8 cellular contexts compared by ENCODE assay signal in the genomic region with DNA sequence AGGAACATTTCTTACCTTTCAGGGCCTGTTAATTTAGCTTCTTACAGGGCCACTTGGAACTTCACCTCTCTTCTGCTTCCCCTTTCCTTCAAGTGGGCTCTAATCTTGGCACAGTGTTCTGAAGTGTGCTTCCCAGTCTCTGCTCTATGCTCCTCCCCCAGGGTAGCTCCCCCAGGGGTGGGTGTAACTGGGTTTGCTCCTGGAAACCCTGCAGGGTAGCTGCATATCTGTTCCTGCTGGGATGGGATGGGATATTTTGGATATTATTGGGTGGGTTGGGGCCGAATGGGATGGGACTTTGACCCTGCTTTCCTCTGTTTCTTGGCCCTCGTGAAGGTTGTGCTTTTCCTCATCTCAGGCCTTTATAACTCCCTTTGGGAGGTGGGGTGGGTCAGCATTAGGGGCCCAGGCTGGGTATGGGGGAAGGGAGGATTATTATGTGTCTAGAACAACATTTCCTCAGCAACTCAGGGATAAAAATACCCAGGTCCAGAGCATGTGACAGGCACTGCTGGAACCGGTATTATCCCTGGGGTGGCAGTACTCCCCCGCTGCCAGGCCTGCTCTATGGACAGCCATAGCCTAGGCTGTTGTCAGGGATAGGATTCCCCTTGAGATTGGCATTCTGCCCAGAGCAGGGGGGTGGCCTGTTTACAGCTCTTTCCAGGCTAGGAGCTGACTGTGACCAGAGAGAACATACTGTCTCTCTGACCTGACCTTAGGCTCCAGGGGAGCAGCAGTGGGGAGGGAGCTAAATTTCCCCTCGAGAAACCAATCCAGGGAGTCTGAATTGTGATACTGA. TPM values are rescaled to one million over a fixed set of nuclear protein-coding genes. Genes with fewer than 3 reads are reported as not detected.
DNase-seq lines count a peak whose midpoint lies in the region; ATAC-seq and TF ChIP-seq lines count a peak whose summit lies in the region.

No MANE protein-coding gene starts in this region.

- peak overlapping the region; percentile 85 for H3K4me3 Mint-ChIP-seq in activated T-helper 17 cell treated with anti-CD3 and anti-CD28 coated beads, Interleukin-2, amount 50 U/mL, for 72 hours
- H3K4me3 Mint-ChIP-seq in progenitor cell of endocrine pancreas (ENCODE audit: low read depth) = peak overlapping the region; percentile 29

- no peak for TF ChIP-seq CTCF in progenitor cell of endocrine pancreas (IDR thresholded peaks at IDR 0.05; ENCODE audit: unreplicated experiment)

- peak overlapping the region; percentile 65 for H3K27ac Mint-ChIP-seq in activated T-helper 17 cell treated with anti-CD3 and anti-CD28 coated beads, Interleukin-2, amount 50 U/mL, for 72 hours
- H3K27ac Mint-ChIP-seq in progenitor cell of endocrine pancreas = peak overlapping the region; percentile 83

- intact Hi-C loops in Right ventricle myocardium inferior (cut with DNase I) = loop anchor here (2.0 kb wide), 1 partner anchor 26 kb away; no protein-coding TSS in a partner anchor

- peaks cover 94% of the 10 kb centered on the region for H3K36me3 Mint-ChIP-seq in activated T-helper 17 cell treated with anti-CD3 and anti-CD28 coated beads, Interleukin-2, amount 50 U/mL, for 72 hours (ENCODE audit: low read depth)
- H3K36me3 Mint-ChIP-seq in progenitor cell of endocrine pancreas (ENCODE audit: insufficient read depth) = peaks cover 19% of the 10 kb centered on the region

- no peak for ATAC-seq in activated T-helper 17 cell treated with anti-CD3 and anti-CD28 coated beads, Interleukin-2, amount 50 U/mL, for 72 hours (replicated peaks)
- peak; percentile 55 for ATAC-seq in Right ventricle myocardium inferior

- no peaks in the 10 kb centered on the region for H3K27me3 Mint-ChIP-seq in activated T-helper 17 cell treated with anti-CD3 and anti-CD28 coated beads, Interleukin-2, amount 50 U/mL, for 72 hours
- no peaks in the 10 kb centered on the region for H3K27me3 Mint-ChIP-seq in progenitor cell of endocrine pancreas

- DNase-seq in COLO668 (lab: John Stamatoyannopoulos, UW; ENCODE audit: unreplicated experiment) (peak; percentile 78), NCI-H1105 (lab: John Stamatoyannopoulos, UW) (peak; percentile 64), Right ventricle myocardium inferior (ENCODE audit: missing footprints) (peak; percentile 80), progenitor cell of endocrine pancreas (ENCODE audit: low spot score, unreplicated experiment) (no peak), HCEC 1CT (no peak), AG08395 (ENCODE audit: low spot score) (no peak), CD1c-positive myeloid dendritic cell (ENCODE audit: extremely low spot score) (no peak)

- no peaks in the 10 kb centered on the region for H3K9me3 Mint-ChIP-seq in activated T-helper 17 cell treated with anti-CD3 and anti-CD28 coated beads, Interleukin-2, amount 50 U/mL, for 72 hours
- no peaks in the 10 kb centered on the region for H3K9me3 Mint-ChIP-seq in progenitor cell of endocrine pancreas (ENCODE audit: low read depth)

- H3K4me1 Mint-ChIP-seq in activated T-helper 17 cell treated with anti-CD3 and anti-CD28 coated beads, Interleukin-2, amount 50 U/mL, for 72 hours = peaks cover 46% of the 10 kb centered on the region
- peaks cover 38% of the 10 kb centered on the region for H3K4me1 Mint-ChIP-seq in progenitor cell of endocrine pancreas (ENCODE audit: low read depth)

RNA-seq across cellular contexts. Expression of gene NFE2L1, which starts 5.0 kb away (rescaled TPM):
- 10 to 100 TPM; 77.7 to 91.8 TPM for total RNA-seq in activated T-helper 17 cell treated with anti-CD3 and anti-CD28 coated beads, Interleukin-2, amount 50 U/mL, for 72 hours
- 775 TPM for total RNA-seq in Right ventricle myocardium inferior
- total RNA-seq in progenitor cell of endocrine pancreas = 123 and 124 TPM in 2 replicates

RNA-seq across cellular contexts. Expression of gene COPZ2, which starts 15.6 kb away (rescaled TPM):
- total RNA-seq in activated T-helper 17 cell treated with anti-CD3 and anti-CD28 coated beads, Interleukin-2, amount 50 U/mL, for 72 hours = 1 to 10 TPM; 1.3 to 2.0 TPM
- total RNA-seq in Right ventricle myocardium inferior (52.9 TPM), progenitor cell of endocrine pancreas (0.64 TPM in 1 of 2 replicates, not detected in the other)

RNA-seq across cellular contexts. Expression of gene CBX1, which starts 48.1 kb away (rescaled TPM):
- total RNA-seq in activated T-helper 17 cell treated with anti-CD3 and anti-CD28 coated beads, Interleukin-2, amount 50 U/mL, for 72 hours = 10 to 100 TPM; 30.0 to 48.4 TPM
- total RNA-seq in Right ventricle myocardium inferior (40.0 TPM), progenitor cell of endocrine pancreas (177 and 181 TPM in 2 replicates)

RNA-seq across cellular contexts. Expression of gene SNX11, which starts 54.4 kb away (rescaled TPM):
- total RNA-seq in activated T-helper 17 cell treated with anti-CD3 and anti-CD28 coated beads, Interleukin-2, amount 50 U/mL, for 72 hours = 10 to 100 TPM; 22.8 to 24.7 TPM
- total RNA-seq in Right ventricle myocardium inferior = 10.5 TPM
- total RNA-seq in progenitor cell of endocrine pancreas = 16.8 and 19.4 TPM in 2 replicates

Comparison
In these comparisons a context has a peak if more than half of its experiments do, and no peak if none do; other contexts are left out.
1. DNase-seq: peak in COLO668 (single experiment), NCI-H1105 (single experiment) and Right ventricle myocardium inferior (single experiment); none in progenitor cell of endocrine pancreas (single experiment), HCEC 1CT (single experiment), AG08395 (single experiment) and CD1c-positive myeloid dendritic cell (single experiment).
2. RNA of gene COPZ2, which starts 15.6 kb away (total RNA-seq): 52.9 TPM in Right ventricle myocardium inferior (single experiment); 1.3 to 2.0 TPM in activated T-helper 17 cell treated with anti-CD3 and anti-CD28 coated beads, Interleukin-2, amount 50 U/mL, for 72 hours and 0.64 TPM in progenitor cell of endocrine pancreas; every median in the first group is over 10 times any median in the second.